Comparison of ENCODE assay signal across 10 cellular contexts in genomic region chr9:128944966-128945365, GRCh38. TPM values are rescaled to one million over a fixed set of nuclear protein-coding genes. Genes with fewer than 3 reads are reported as not detected.
DNase-seq lines count a peak whose midpoint lies in the region; ATAC-seq, FAIRE-seq and TF ChIP-seq lines count a peak whose summit lies in the region.
"Not testable (repeated sequence)": the region's sequence is repeated elsewhere in the genome, so short reads cannot be mapped to it uniquely, and the experiment has no call there.
"Had no signal": no experiment of that assay in that cellular context is flagged by ENCODE, and none has a peak within 500 bp of the region (broad histone marks: within the 10 kb centered on the region; RNA-seq: fewer than 3 reads in every experiment).

No MANE protein-coding gene starts in this region.

- peaks cover 18% of the 10 kb centered on the region for H3K36me3 Mint-ChIP-seq in Caco-2 (ENCODE audit: insufficient read depth, unreplicated experiment)
- H3K36me3 Mint-ChIP-seq in activated CD8-positive, alpha-beta memory T cell treated with anti-CD3 and anti-CD28 coated beads, Interleukin-2, amount 10 ng/mL, durations not matched to agents 7 days and 5 days; chondrocyte (ENCODE audit: low read depth); memory B cell; neural crest cell (ENCODE audit: low read depth): not testable (repeated sequence)
- peaks cover 10% of the 10 kb centered on the region for H3K36me3 Mint-ChIP-seq in astrocyte (ENCODE audit: low read depth, unreplicated experiment)

- H4K20me1 ChIP-seq in astrocyte (ENCODE audit: insufficient read depth, low read length) = peaks cover 11% of the 10 kb centered on the region

- 88 to 94% (median 92%) methylated on average over 7 of the region's 7 CpGs for WGBS in spleen, 5 donors

- TF ChIP-seq CTCF in Caco-2 (IDR thresholded peaks at IDR 0.05; ENCODE audit: insufficient read depth in 1 of 2, low read depth in 1 of 2, low read length in 1 of 2, severe bottlenecking in 1 of 2, unreplicated experiment in 1 of 2); astrocyte (IDR thresholded peaks at IDR 0.05; ENCODE audit: insufficient read depth, low read depth, low read length); chondrocyte (IDR thresholded peaks at IDR 0.05); neural crest cell (conservative IDR thresholded peaks at IDR 0.05); spleen (IDR thresholded peaks at IDR 0.05 in 8 of 11, conservative IDR thresholded peaks at IDR 0.05 in 3 of 11): not testable (repeated sequence)

- H3K9me3 ChIP-seq in Caco-2; astrocyte (ENCODE audit: insufficient read depth, low read depth, low read length); spleen: not testable (repeated sequence)

- H3K4me3 Mint-ChIP-seq in Caco-2 (ENCODE audit: unreplicated experiment) (peak overlapping the region; percentile 47), astrocyte (ENCODE audit: unreplicated experiment) (peak overlapping the region; percentile 66), memory B cell (peak overlapping the region; percentile 24), neural crest cell (peak overlapping the region; percentile 31)
- not testable (repeated sequence) for H3K4me3 Mint-ChIP-seq in activated CD8-positive, alpha-beta memory T cell treated with anti-CD3 and anti-CD28 coated beads, Interleukin-2, amount 10 ng/mL, durations not matched to agents 7 days and 5 days; chondrocyte (ENCODE audit: unreplicated experiment)

- DNase-seq in Caco-2; activated CD8-positive, alpha-beta memory T cell treated with anti-CD3 and anti-CD28 coated beads, Interleukin-2, amount 10 ng/mL, durations not matched to agents 7 days and 5 days; astrocyte (ENCODE audit: low read depth); memory B cell (ENCODE audit: low spot score in 2 of 2); neural crest cell (ENCODE audit: low read depth, low spot score): not testable (repeated sequence)
- DNase-seq in chondrocyte (ENCODE audit: low spot score) (peak; percentile 12), spleen (peak; percentile 7)

- H3K4me1 ChIP-seq in Caco-2 = peaks cover 26% of the 10 kb centered on the region
- H3K4me1 ChIP-seq in astrocyte (ENCODE audit: insufficient read depth, low read length) = peaks cover 11% of the 10 kb centered on the region
- H3K4me1 ChIP-seq in spleen = peaks cover 16 to 91% (median 60%) of the 10 kb centered on the region in 6 donors

- H3K36me3 ChIP-seq in Caco-2 (ENCODE audit: control insufficient read depth, insufficient read depth, low read length); astrocyte (ENCODE audit: insufficient read depth, low read length): not testable (repeated sequence)
- peaks cover 0 to 31% (median 0%) of the 10 kb centered on the region in 6 donors for H3K36me3 ChIP-seq in spleen

- not testable (repeated sequence) for BruUV-seq in Caco-2 (replicated peaks; lab: Mats Ljungman, UMichigan)

- H2AFZ ChIP-seq in astrocyte (ENCODE audit: low read depth, low read length) = not testable (repeated sequence)

- H3K9me3 Mint-ChIP-seq in Caco-2 (ENCODE audit: unreplicated experiment); activated CD8-positive, alpha-beta memory T cell treated with anti-CD3 and anti-CD28 coated beads, Interleukin-2, amount 10 ng/mL, durations not matched to agents 7 days and 5 days (ENCODE audit: low read depth); astrocyte (ENCODE audit: unreplicated experiment); chondrocyte (ENCODE audit: low read depth); memory B cell; neural crest cell: not testable (repeated sequence)

- H3K4me2 ChIP-seq in astrocyte (ENCODE audit: low read length) = not testable (repeated sequence)

- not testable (repeated sequence) for TF ChIP-seq POLR2A in spleen (IDR thresholded peaks at IDR 0.05)

- not testable (repeated sequence) for H3K9ac ChIP-seq in astrocyte (ENCODE audit: low read length)

- H3K4me3 ChIP-seq in Caco-2 (ENCODE audit: low read depth, low read length); astrocyte (ENCODE audit: insufficient read depth, low read depth, low read length); spleen: not testable (repeated sequence)

- not testable (repeated sequence) for H3K27ac Mint-ChIP-seq in Caco-2 (ENCODE audit: unreplicated experiment); astrocyte (ENCODE audit: unreplicated experiment); chondrocyte (ENCODE audit: unreplicated experiment); memory B cell; neural crest cell (ENCODE audit: unreplicated experiment)
- H3K27ac Mint-ChIP-seq in activated CD8-positive, alpha-beta memory T cell treated with anti-CD3 and anti-CD28 coated beads, Interleukin-2, amount 10 ng/mL, durations not matched to agents 7 days and 5 days = peak overlapping the region; percentile 49

- CTCF ChIA-PET in Caco-2 (lab: Charles Lee); activated CD8-positive, alpha-beta memory T cell treated with anti-CD3 and anti-CD28 coated beads, Interleukin-2, amount 10 ng/mL, durations not matched to agents 7 days and 5 days (lab: Charles Lee): not testable (repeated sequence)

- intact Hi-C loops in Caco-2 (cut with micrococcal nuclease; ENCODE audit: unreplicated experiment) = loop anchor here (5.0 kb wide), 1 partner anchor 82 kb away; the partner anchor contains the start of gene SH3GLB2
- intact Hi-C loops in spleen (cut with DNase I; ENCODE audit: low total_unique reads) = not testable (repeated sequence)

- H3K79me2 ChIP-seq in astrocyte (ENCODE audit: insufficient read depth, low read length) = peaks cover 28% of the 10 kb centered on the region

- not testable (repeated sequence) for H3K27me3 ChIP-seq in Caco-2 (replicated peaks; ENCODE audit: control insufficient read depth, insufficient read depth, low read length); astrocyte (ENCODE audit: insufficient read depth, low read length); spleen (replicated peaks in 1 of 7)

- not testable (repeated sequence) for FAIRE-seq in astrocyte (lab: Jason Lieb, UNC)

- not testable (repeated sequence) for H3K27me3 Mint-ChIP-seq in Caco-2 (ENCODE audit: insufficient read depth, unreplicated experiment); activated CD8-positive, alpha-beta memory T cell treated with anti-CD3 and anti-CD28 coated beads, Interleukin-2, amount 10 ng/mL, durations not matched to agents 7 days and 5 days; astrocyte (ENCODE audit: low read depth, unreplicated experiment); chondrocyte (ENCODE audit: low read depth); memory B cell; neural crest cell (ENCODE audit: low read depth)

- H3K27ac ChIP-seq in astrocyte (ENCODE audit: low read depth, low read length) = not testable (repeated sequence)
- H3K27ac ChIP-seq in spleen = peak overlapping the region in 1 of 8 donors; percentile 83

- POLR2A ChIA-PET in Caco-2 (lab: Charles Lee) = not testable (repeated sequence)

- H3K4me1 Mint-ChIP-seq in Caco-2 (ENCODE audit: low read depth, unreplicated experiment) (peaks cover 24% of the 10 kb centered on the region), chondrocyte (ENCODE audit: low read depth) (peaks cover 27% of the 10 kb centered on the region), memory B cell (peaks cover 15% of the 10 kb centered on the region), neural crest cell (peaks cover 31% of the 10 kb centered on the region)
- H3K4me1 Mint-ChIP-seq in activated CD8-positive, alpha-beta memory T cell treated with anti-CD3 and anti-CD28 coated beads, Interleukin-2, amount 10 ng/mL, durations not matched to agents 7 days and 5 days = peaks cover 25% of the 10 kb centered on the region
- H3K4me1 Mint-ChIP-seq in astrocyte (ENCODE audit: low read depth, unreplicated experiment) = not testable (repeated sequence)

- ATAC-seq in activated CD8-positive, alpha-beta memory T cell treated with anti-CD3 and anti-CD28 coated beads, Interleukin-2, amount 10 ng/mL, durations not matched to agents 7 days and 5 days; memory B cell (ENCODE audit: low read depth): not testable (repeated sequence)

RNA-seq across cellular contexts. Expression of gene DOLK, which starts 2.4 kb away (rescaled TPM):
- total RNA-seq in Caco-2 (2022) = 25.9 and 27.2 TPM in 2 replicates
- 10 to 100 TPM in 1 of 2 experiments, 1 to 10 TPM in 1; 7.7 to 11.1 TPM for total RNA-seq in activated CD8-positive, alpha-beta memory T cell treated with anti-CD3 and anti-CD28 coated beads, Interleukin-2, amount 10 ng/mL, durations not matched to agents 7 days and 5 days
- total RNA-seq in astrocyte = 19.8 and 22.1 TPM in 2 replicates
- 21.5 to 24.7 TPM (median 22.2 TPM) in 3 replicates for total RNA-seq in chondrocyte
- 20.7 and 21.1 TPM in 2 replicates for total RNA-seq in neural crest cell
- 10 to 100 TPM in 5 of 7 donors, 1 to 10 TPM in 2; 8.0 to 16.3 (median 12.6) TPM for total RNA-seq in spleen
- polyA plus RNA-seq in spleen = 1 to 10 TPM; 5.3 to 8.4 (median 6.5) TPM

RNA-seq across cellular contexts. Expression of gene NUP188, which starts 2.5 kb away (rescaled TPM):
- total RNA-seq in Caco-2 (2022) (80.9 and 85.7 TPM in 2 replicates), astrocyte (40.4 and 45.6 TPM in 2 replicates), chondrocyte (36.0 to 51.8 TPM (median 38.2 TPM) in 3 replicates), neural crest cell (128 TPM in 2 replicates), spleen (10 to 100 TPM; 44.2 to 72.5 (median 58.7) TPM)
- 100 to 1,000 TPM in 1 of 2 experiments, 10 to 100 TPM in 1; 88.0 to 108 TPM for total RNA-seq in activated CD8-positive, alpha-beta memory T cell treated with anti-CD3 and anti-CD28 coated beads, Interleukin-2, amount 10 ng/mL, durations not matched to agents 7 days and 5 days
- 10 to 100 TPM; 11.0 to 16.4 (median 11.1) TPM for polyA plus RNA-seq in spleen

RNA-seq across cellular contexts. Expression of gene PHYHD1, which starts 24.2 kb away (rescaled TPM):
- total RNA-seq in Caco-2 (2022) = 0.59 and 0.63 TPM in 2 replicates
- total RNA-seq in activated CD8-positive, alpha-beta memory T cell treated with anti-CD3 and anti-CD28 coated beads, Interleukin-2, amount 10 ng/mL, durations not matched to agents 7 days and 5 days = under 1 TPM; 0.47 to 0.63 TPM
- 4.6 and 6.1 TPM in 2 replicates for total RNA-seq in astrocyte
- 2.8 to 4.4 TPM (median 3.4 TPM) in 3 replicates for total RNA-seq in chondrocyte
- total RNA-seq in neural crest cell = 3.9 and 5.0 TPM in 2 replicates
- total RNA-seq in spleen = 10 to 100 TPM in 5 of 7 donors, 1 to 10 TPM in 2; 7.2 to 22.3 (median 10.9) TPM
- 10 to 100 TPM; 12.0 to 13.2 (median 13.2) TPM for polyA plus RNA-seq in spleen
- total RNA-seq: Calu3, Daoy, H4 had no signal
